1 cellular context compared by ENCODE assay signal in genomic region chr9:134364391-134365114, GRCh38.
TF ChIP-seq lines count a peak whose summit lies in the region.

No MANE protein-coding gene starts in this region.

TF ChIP-seq in HCT116, 20 proteins besides CTCF, POLR2A, EP300 and RAD21:
- TF ChIP-seq EGR1 (IDR thresholded peaks at IDR 0.05; ENCODE audit: low read depth) (no peak), SIN3A (IDR thresholded peaks at IDR 0.05; ENCODE audit: low read depth) (no peak), CEBPB (IDR thresholded peaks at IDR 0.05; ENCODE audit: low read depth) (no peak), ZNF274 (IDR thresholded peaks at IDR 0.05; ENCODE audit: low read depth, low read length) (no peak), EZH2phosphoT487 (IDR thresholded peaks at IDR 0.05; ENCODE audit: borderline replicate concordance) (no peak), ELF1 (IDR thresholded peaks at IDR 0.05; ENCODE audit: borderline replicate concordance, low read depth) (no peak), SP1 (IDR thresholded peaks at IDR 0.05; ENCODE audit: low read depth) (no peak), REST (IDR thresholded peaks at IDR 0.05; ENCODE audit: low read depth) (no peak), CBX3 (IDR thresholded peaks at IDR 0.05; ENCODE audit: low read depth) (no peak), EZH2 (IDR thresholded peaks at IDR 0.05) (no peak), SRF (IDR thresholded peaks at IDR 0.05; ENCODE audit: low read depth) (no peak)
- TF ChIP-seq, protein P1, sequence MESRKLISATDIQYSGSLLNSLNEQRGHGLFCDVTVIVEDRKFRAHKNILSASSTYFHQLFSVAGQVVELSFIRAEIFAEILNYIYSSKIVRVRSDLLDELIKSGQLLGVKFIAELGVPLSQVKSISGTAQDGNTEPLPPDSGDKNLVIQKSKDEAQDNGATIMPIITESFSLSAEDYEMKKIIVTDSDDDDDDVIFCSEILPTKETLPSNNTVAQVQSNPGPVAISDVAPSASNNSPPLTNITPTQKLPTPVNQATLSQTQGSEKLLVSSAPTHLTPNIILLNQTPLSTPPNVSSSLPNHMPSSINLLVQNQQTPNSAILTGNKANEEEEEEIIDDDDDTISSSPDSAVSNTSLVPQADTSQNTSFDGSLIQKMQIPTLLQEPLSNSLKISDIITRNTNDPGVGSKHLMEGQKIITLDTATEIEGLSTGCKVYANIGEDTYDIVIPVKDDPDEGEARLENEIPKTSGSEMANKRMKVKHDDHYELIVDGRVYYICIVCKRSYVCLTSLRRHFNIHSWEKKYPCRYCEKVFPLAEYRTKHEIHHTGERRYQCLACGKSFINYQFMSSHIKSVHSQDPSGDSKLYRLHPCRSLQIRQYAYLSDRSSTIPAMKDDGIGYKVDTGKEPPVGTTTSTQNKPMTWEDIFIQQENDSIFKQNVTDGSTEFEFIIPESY (IDR thresholded peaks at IDR 0.05; ENCODE audit: extremely low read depth, insufficient replicate concordance, low read length): no peak
- TF ChIP-seq, protein P2, sequence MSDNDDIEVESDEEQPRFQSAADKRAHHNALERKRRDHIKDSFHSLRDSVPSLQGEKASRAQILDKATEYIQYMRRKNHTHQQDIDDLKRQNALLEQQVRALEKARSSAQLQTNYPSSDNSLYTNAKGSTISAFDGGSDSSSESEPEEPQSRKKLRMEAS (IDR thresholded peaks at IDR 0.05): no peak
